In the genomic region with DNA sequence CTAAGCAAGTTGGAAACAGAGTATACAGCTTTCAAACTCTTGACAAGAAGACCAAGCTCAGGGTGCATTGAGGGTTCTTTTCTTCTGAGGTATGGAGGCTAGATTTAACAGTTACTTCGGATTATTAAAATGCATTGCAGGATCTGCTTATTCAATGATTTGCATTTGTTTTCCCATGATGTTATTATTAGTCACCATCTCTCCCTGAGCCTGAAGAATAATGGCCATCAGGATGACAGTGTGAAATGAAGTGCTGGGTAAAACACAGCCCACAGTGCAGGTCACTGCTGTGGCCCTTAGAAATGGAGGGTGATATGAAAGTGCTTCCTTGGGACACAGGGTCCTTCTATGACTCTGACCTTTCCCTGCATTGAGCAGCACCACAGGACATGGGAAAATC, we compare ENCODE assay signal across 21 cellular contexts. TPM values are rescaled to one million over a fixed set of nuclear protein-coding genes. Genes with fewer than 3 reads are reported as not detected.
DNase-seq lines count a peak whose midpoint lies in the region; ATAC-seq, FAIRE-seq and TF ChIP-seq lines count a peak whose summit lies in the region.
"Had no signal": no experiment of that assay in that cellular context is flagged by ENCODE, and none has a peak within 500 bp of the region (broad histone marks: within the 10 kb centered on the region; RNA-seq: fewer than 3 reads in every experiment).

No MANE protein-coding gene starts in this region.

- in situ Hi-C loops in IMR-90 (cut with MboI; ENCODE audit: low sequenced_read_pairs), result no loop called here

- TF ChIP-seq POLR2A in IMR-90 (IDR thresholded peaks at IDR 0.05; ENCODE audit: low read depth, low read length), result no peak

- no peak overlapping the region for H3K4ac ChIP-seq in IMR-90 (ENCODE audit: low read depth, low read length)

- H2BK120ac ChIP-seq in IMR-90 (ENCODE audit: low read depth, low read length), result no peak overlapping the region

- intact Hi-C loops in IMR-90 (cut with micrococcal nuclease), result no loop called here

- H2BK15ac ChIP-seq in IMR-90 (ENCODE audit: low read depth, low read length), result no peak overlapping the region

- H2AK5ac ChIP-seq in IMR-90 (ENCODE audit: low read depth, low read length), result no peak overlapping the region

- H4K20me1 ChIP-seq in IMR-90 (ENCODE audit: insufficient read depth, low read length), result no peaks in the 10 kb centered on the region

- H3K4me3 Mint-ChIP-seq in chondrocyte (ENCODE audit: unreplicated experiment), result no peak overlapping the region
- H3K4me3 Mint-ChIP-seq: CD8-positive, alpha-beta memory T cell had no signal

- TF ChIP-seq RAD21 in IMR-90 (IDR thresholded peaks at IDR 0.05; ENCODE audit: low read length), result no peak

- POLR2A ChIA-PET in IMR-90 (lab: Charles Lee; ENCODE audit: unreplicated experiment), result no interaction called here

- TF ChIP-seq CTCF in IMR-90 (conservative IDR thresholded peaks at IDR 0.05; ENCODE audit: low read depth, low read length) (no peak), bronchial epithelial cell (IDR thresholded peaks at IDR 0.05; ENCODE audit: insufficient read depth, low read length, severe bottlenecking) (no peak), chondrocyte (IDR thresholded peaks at IDR 0.05) (no peak)

- no peak overlapping the region for H3K9ac ChIP-seq in IMR-90 (ENCODE audit: low read depth, low read length)

- no peaks in the 10 kb centered on the region for H3K4me1 Mint-ChIP-seq in chondrocyte (ENCODE audit: low read depth)
- H3K4me1 Mint-ChIP-seq: CD8-positive, alpha-beta memory T cell had no signal

- DNase-seq in A172 (ENCODE audit: low spot score) (peak; percentile 1), IMR-90 (peak; percentile 4), bronchial epithelial cell (ENCODE audit: low read depth) (peak; percentile 61), islet precursor cell (peak; percentile 4), chondrocyte (ENCODE audit: low spot score) (no peak), urothelium cell line (ENCODE audit: low spot score) (no peak), GM03348 (ENCODE audit: low spot score) (no peak)
- DNase-seq: 8988T; CD8-positive, alpha-beta memory T cell; DMS53; KG1; NCI-H1105; NCI-H146; NCI-H2029; NCI-H2227 treated with DMSO at 0.1 percent for 48 hours; NCI-H510A treated with DMSO at 0.1 percent for 48 hours; NCI-H748 treated with DMSO at 0.1 percent for 48 hours had no signal

- no peaks in the 10 kb centered on the region for H3K36me3 ChIP-seq in IMR-90 (ENCODE audit: control insufficient read depth, insufficient read depth, low read length)
- H3K36me3 ChIP-seq in bronchial epithelial cell (ENCODE audit: control insufficient read depth, insufficient read depth, low read length), result no peaks in the 10 kb centered on the region

- no peaks in the 10 kb centered on the region for H3K79me1 ChIP-seq in IMR-90 (ENCODE audit: low read depth in 1 of 2, low read length in 2 of 2)

- peaks cover 4% of the 10 kb centered on the region; the same call in 1 of the 2 replicates for H3K27me3 ChIP-seq in IMR-90 (ENCODE audit: control insufficient read depth, insufficient read depth, low read length)
- peaks cover 3% of the 10 kb centered on the region for H3K27me3 ChIP-seq in bronchial epithelial cell (ENCODE audit: control insufficient read depth, insufficient read depth, low read length)

- H3K4me1 ChIP-seq in IMR-90 (ENCODE audit: control insufficient read depth, insufficient read depth, low read length), result no peaks in the 10 kb centered on the region

- FAIRE-seq in bronchial epithelial cell (lab: Jason Lieb, UNC) (no peak), urothelium cell line (lab: Jason Lieb, UNC) (no peak)
- FAIRE-seq: D721Med had no signal

- ATAC-seq in IMR-90 (ENCODE audit: low read depth) (no peak), HG03378 (IDR thresholded peaks at IDR 0.05; ENCODE audit: unreplicated experiment) (no peak)
- ATAC-seq: SK-N-SH treated with all-trans-retinoic acid at 6 μM for 48 hours had no signal

- H3K9me3 ChIP-seq in IMR-90 (ENCODE audit: control insufficient read depth, insufficient read depth, low read length), result no peaks in the 10 kb centered on the region

- no peak overlapping the region for H4K5ac ChIP-seq in IMR-90 (ENCODE audit: low read depth, low read length)

- no TSS peak for BruUV-seq in IMR-90 (replicated peaks; lab: Mats Ljungman, UMichigan)

- H2AFZ ChIP-seq in IMR-90 (replicated peaks; ENCODE audit: low read length, poor library complexity), result no peak overlapping the region

- no peak overlapping the region for H3K23ac ChIP-seq in IMR-90 (ENCODE audit: low read depth, low read length)

- no CpG with 5 or more reads among the region's 1 CpG for WGBS in IMR-90 (ENCODE audit: extremely low coverage in 2 of 2, insufficient read length in 1 of 2), 2 experiments

- no peak overlapping the region for H4K8ac ChIP-seq in IMR-90 (ENCODE audit: low read depth in 2 of 2, low read length in 2 of 2)

- no peak overlapping the region for H3K4me3 ChIP-seq in IMR-90 (ENCODE audit: insufficient read depth, low read depth, low read length)
- no peak overlapping the region for H3K4me3 ChIP-seq in bronchial epithelial cell (ENCODE audit: low read depth, low read length)

- no peak overlapping the region for H3K18ac ChIP-seq in IMR-90 (ENCODE audit: low read depth, low read length)

- no peaks in the 10 kb centered on the region for H3K9me3 Mint-ChIP-seq in chondrocyte (ENCODE audit: low read depth)
- H3K9me3 Mint-ChIP-seq: CD8-positive, alpha-beta memory T cell had no signal

- no peaks in the 10 kb centered on the region for H3K9me1 ChIP-seq in IMR-90 (ENCODE audit: insufficient read depth, low read length)

- no peaks in the 10 kb centered on the region for H3K36me3 Mint-ChIP-seq in chondrocyte (ENCODE audit: low read depth)
- H3K36me3 Mint-ChIP-seq: CD8-positive, alpha-beta memory T cell had no signal

- dilution Hi-C loops in IMR-90 (cut with HindIII; ENCODE audit: low sequenced_read_pairs, unreplicated experiment), result no loop called here

- H3K27me3 Mint-ChIP-seq in chondrocyte (ENCODE audit: low read depth), result no peaks in the 10 kb centered on the region

- no peak overlapping the region for H3K4me2 ChIP-seq in IMR-90 (ENCODE audit: low read depth, low read length)

- no peak overlapping the region for H2BK20ac ChIP-seq in IMR-90 (ENCODE audit: low read depth, low read length)

- no peak overlapping the region for H2AK9ac ChIP-seq in IMR-90 (replicated peaks; ENCODE audit: low read depth, low read length, poor library complexity)

- H3K27ac Mint-ChIP-seq in chondrocyte (ENCODE audit: unreplicated experiment), result no peak overlapping the region
- H3K27ac Mint-ChIP-seq: CD8-positive, alpha-beta memory T cell had no signal

- H3K27ac ChIP-seq in IMR-90 (ENCODE audit: insufficient read depth, low read length), result no peak overlapping the region
- H3K27ac ChIP-seq: C4-2B had no signal

- H4K91ac ChIP-seq in IMR-90 (ENCODE audit: insufficient read depth, low read depth, low read length), result no peak overlapping the region

- CTCF ChIA-PET in IMR-90 (lab: Yijun Ruan, JAX), result no interaction called here

- no peak overlapping the region for H3K14ac ChIP-seq in IMR-90 (replicated peaks; ENCODE audit: low read depth, low read length)

- no peak overlapping the region for H2BK5ac ChIP-seq in IMR-90 (ENCODE audit: low read depth, low read length, poor library complexity, severe bottlenecking)

- no peak overlapping the region for H3K56ac ChIP-seq in IMR-90 (ENCODE audit: extremely low read depth, insufficient read depth, low read length)

TF ChIP-seq in IMR-90, 13 proteins besides CTCF, POLR2A, EP300 and RAD21:
- TF ChIP-seq, protein P1, sequence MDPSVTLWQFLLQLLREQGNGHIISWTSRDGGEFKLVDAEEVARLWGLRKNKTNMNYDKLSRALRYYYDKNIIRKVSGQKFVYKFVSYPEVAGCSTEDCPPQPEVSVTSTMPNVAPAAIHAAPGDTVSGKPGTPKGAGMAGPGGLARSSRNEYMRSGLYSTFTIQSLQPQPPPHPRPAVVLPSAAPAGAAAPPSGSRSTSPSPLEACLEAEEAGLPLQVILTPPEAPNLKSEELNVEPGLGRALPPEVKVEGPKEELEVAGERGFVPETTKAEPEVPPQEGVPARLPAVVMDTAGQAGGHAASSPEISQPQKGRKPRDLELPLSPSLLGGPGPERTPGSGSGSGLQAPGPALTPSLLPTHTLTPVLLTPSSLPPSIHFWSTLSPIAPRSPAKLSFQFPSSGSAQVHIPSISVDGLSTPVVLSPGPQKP (IDR thresholded peaks at IDR 0.05; ENCODE audit: borderline replicate concordance, low read depth, low read length), result no peak
- no peak for TF ChIP-seq BHLHE40 (IDR thresholded peaks at IDR 0.05; ENCODE audit: low read depth, low read length)
- TF ChIP-seq CHD1 (IDR thresholded peaks at IDR 0.05; ENCODE audit: low read depth, low read length), result no peak
- no peak for TF ChIP-seq NFE2L2 (IDR thresholded peaks at IDR 0.05; ENCODE audit: low read depth, low read length)
- no peak for TF ChIP-seq SMC3 (IDR thresholded peaks at IDR 0.05; ENCODE audit: low read depth, low read length)

RNA-seq across cellular contexts. Expression of a gene that starts 40.0 kb away (rescaled TPM):
- 0.03 and 0.05 TPM in 2 replicates for total RNA-seq in A172 (2014; rRNA removed; shearing (Covaris generic))
- total RNA-seq in IMR-90 (2012; rRNA removed) (0.18 and 0.28 TPM in 2 replicates), bronchial epithelial cell (under 0.01 and 0.38 TPM in 2 replicates), chondrocyte (0.41 to 1.2 TPM (median 0.75 TPM) in 3 replicates)
- 0.16 and 0.17 TPM in 2 replicates for polyA plus RNA-seq in IMR-90 (2012; rRNA removed)
- 0.12 and 0.13 TPM in 2 replicates for polyA plus RNA-seq in IMR-90 (2012; cell fraction: cytosol; rRNA removed)
- polyA plus RNA-seq in IMR-90 (2012; cell fraction: nucleus; rRNA removed; ENCODE audit: low replicate concordance), result 1.0 and 1.2 TPM in 2 replicates
- polyA plus RNA-seq: CD8-positive, alpha-beta memory T cell had no signal

Comparison
In these comparisons a context has a peak if more than half of its experiments do, and no peak if none do; other contexts are left out.
1. DNase-seq: peak in A172 (single experiment), IMR-90 (single experiment), bronchial epithelial cell (single experiment) and islet precursor cell (single experiment); none in chondrocyte (single experiment), urothelium cell line (single experiment) and GM03348 (single experiment).